ENCODE assay signal across 13 cellular contexts in genomic region chr1:225447001-225447615, GRCh38. TPM values are rescaled to one million over a fixed set of nuclear protein-coding genes. Genes with fewer than 3 reads are reported as not detected.
DNase-seq lines count a peak whose midpoint lies in the region; ATAC-seq and TF ChIP-seq lines count a peak whose summit lies in the region.
"Had no signal": no experiment of that assay in that cellular context is flagged by ENCODE, and none has a peak within 500 bp of the region (broad histone marks: within the 10 kb centered on the region; RNA-seq: fewer than 3 reads in every experiment).

No MANE protein-coding gene starts in this region.

- peak overlapping the region in 4 of 7 donors; percentile 21 to 82 (median 52) for H3K27ac Mint-ChIP-seq in CD4-positive, alpha-beta memory T cell

- TF ChIP-seq CTCF in VCaP (conservative IDR thresholded peaks at IDR 0.05), result no peak
- TF ChIP-seq CTCF in hepatocyte (IDR thresholded peaks at IDR 0.05; ENCODE audit: poor library complexity), result no peak
- TF ChIP-seq CTCF in GM10266 (IDR thresholded peaks at IDR 0.05; ENCODE audit: control insufficient read depth, insufficient read depth, low read depth, missing control alignments), result no peak

- H3K9me2 ChIP-seq in hepatocyte (replicated peaks; ENCODE audit: insufficient read depth), result no peaks in the 10 kb centered on the region

- no peaks in the 10 kb centered on the region for H3K9me3 ChIP-seq in CD4-positive, alpha-beta memory T cell (ENCODE audit: control insufficient read depth in 1 of 2, low read length in 2 of 2)
- H3K9me3 ChIP-seq in hepatocyte (ENCODE audit: low read depth), result no peaks in the 10 kb centered on the region
- H3K9me3 ChIP-seq in effector memory CD4-positive, alpha-beta T cell (ENCODE audit: control insufficient read depth, low read length), result no peaks in the 10 kb centered on the region

- H3K27ac ChIP-seq in CD4-positive, alpha-beta memory T cell (ENCODE audit: low read depth, low read length), result no peak overlapping the region
- H3K27ac ChIP-seq in VCaP (peak overlapping the region; percentile 71), hepatocyte (peak overlapping the region; percentile 72)
- no peak overlapping the region for H3K27ac ChIP-seq in effector memory CD4-positive, alpha-beta T cell (ENCODE audit: insufficient read depth, low read length, poor library complexity, severe bottlenecking)

- CTCF ChIA-PET in CD4-positive, alpha-beta memory T cell (lab: Charles Lee; ENCODE audit: partially characterized antibody), result interaction anchor here (1.1 to 4.6 kb wide), 3 partner anchors 19 to 27 kb away, joined by 3 to 43 read pairs (median 7); partner anchors contain the start of gene LBR

- H3K79me2 ChIP-seq in hepatocyte, result no peaks in the 10 kb centered on the region

- H3K9me3 Mint-ChIP-seq in CD4-positive, alpha-beta memory T cell, result no peaks in the 10 kb centered on the region
- H3K9me3 Mint-ChIP-seq: activated naive CD8-positive, alpha-beta T cell treated with anti-CD3 and anti-CD28 coated beads for 36 hours; neural crest cell had no signal

- no peaks in the 10 kb centered on the region for H3K27me3 Mint-ChIP-seq in CD4-positive, alpha-beta memory T cell
- H3K27me3 Mint-ChIP-seq: activated naive CD8-positive, alpha-beta T cell treated with anti-CD3 and anti-CD28 coated beads for 36 hours had no signal

- no peak overlapping the region for H3K4me3 Mint-ChIP-seq in CD4-positive, alpha-beta memory T cell
- H3K4me3 Mint-ChIP-seq: activated naive CD8-positive, alpha-beta T cell treated with anti-CD3 and anti-CD28 coated beads for 36 hours; neural crest cell had no signal

- H3K4me2 ChIP-seq in hepatocyte, result peak overlapping the region; percentile 43

- no peaks in the 10 kb centered on the region for H3K27me3 ChIP-seq in CD4-positive, alpha-beta memory T cell (ENCODE audit: insufficient read depth, low read length)
- H3K27me3 ChIP-seq in hepatocyte, result no peaks in the 10 kb centered on the region
- no peaks in the 10 kb centered on the region for H3K27me3 ChIP-seq in effector memory CD4-positive, alpha-beta T cell (replicated peaks; ENCODE audit: control insufficient read depth, insufficient read depth, low read length, poor library complexity, severe bottlenecking)

- H2AFZ ChIP-seq in hepatocyte, result no peak overlapping the region

- POLR2A ChIA-PET in CD4-positive, alpha-beta memory T cell (lab: Charles Lee; ENCODE audit: partially characterized antibody), result interaction anchor here (8.0 to 9.3 kb wide), 2 partner anchors 19 to 21 kb away, joined by 209 to 319 read pairs; partner anchors contain the start of gene LBR

- no peaks in the 10 kb centered on the region for H3K36me3 Mint-ChIP-seq in CD4-positive, alpha-beta memory T cell
- H3K36me3 Mint-ChIP-seq: activated naive CD8-positive, alpha-beta T cell treated with anti-CD3 and anti-CD28 coated beads for 36 hours had no signal

- peaks cover 32 to 60% (median 45%) of the 10 kb centered on the region in 4 donors for H3K4me1 Mint-ChIP-seq in CD4-positive, alpha-beta memory T cell

- no peak for DNase-seq in CD4-positive, alpha-beta memory T cell
- DNase-seq in hepatocyte (ENCODE audit: low spot score) (no peak), sciatic nerve (ENCODE audit: low spot score) (no peak), GM10266 (ENCODE audit: extremely low spot score) (no peak), retina (no peak), DMS79 (lab: John Stamatoyannopoulos, UW) (no peak)
- no peak for DNase-seq in effector memory CD4-positive, alpha-beta T cell
- DNase-seq: activated CD4-positive, alpha-beta T cell treated with anti-CD3 and anti-CD28 coated beads, Interleukin-2, amount 50 U/mL, for 4 hours; activated naive CD8-positive, alpha-beta T cell treated with anti-CD3 and anti-CD28 coated beads for 36 hours; NCI-H1105 treated with DMSO at 0.1 percent for 48 hours; NCI-H748 treated with DMSO at 0.1 percent for 48 hours had no signal

- no peaks in the 10 kb centered on the region for H4K20me1 ChIP-seq in hepatocyte (ENCODE audit: insufficient read depth, poor library complexity, severe bottlenecking)

- no peaks in the 10 kb centered on the region for H3K36me3 ChIP-seq in CD4-positive, alpha-beta memory T cell (ENCODE audit: insufficient read depth, low read length)
- no peaks in the 10 kb centered on the region for H3K36me3 ChIP-seq in hepatocyte (replicated peaks; ENCODE audit: insufficient read depth, low read depth)
- no peaks in the 10 kb centered on the region for H3K36me3 ChIP-seq in effector memory CD4-positive, alpha-beta T cell (ENCODE audit: control insufficient read depth, insufficient read depth, low read length)

- H3K4me3 ChIP-seq in CD4-positive, alpha-beta memory T cell (ENCODE audit: low read length in 2 of 2), result no peak overlapping the region
- no peak overlapping the region for H3K4me3 ChIP-seq in hepatocyte
- no peak overlapping the region for H3K4me3 ChIP-seq in effector memory CD4-positive, alpha-beta T cell (ENCODE audit: insufficient read depth, low read depth, low read length, poor library complexity, severe bottlenecking)

- peak; percentile 4 for ATAC-seq in sciatic nerve

- peaks cover 52% of the 10 kb centered on the region for H3K4me1 ChIP-seq in CD4-positive, alpha-beta memory T cell (ENCODE audit: insufficient read depth, low read length)
- H3K4me1 ChIP-seq in hepatocyte (ENCODE audit: insufficient read depth), result peaks cover 22% of the 10 kb centered on the region
- H3K4me1 ChIP-seq in effector memory CD4-positive, alpha-beta T cell (ENCODE audit: control insufficient read depth, insufficient read depth, low read length, poor library complexity, severe bottlenecking), result peaks cover 24% of the 10 kb centered on the region

- intact Hi-C loops in CD4-positive, alpha-beta memory T cell (cut with micrococcal nuclease), result no loop called here
- intact Hi-C loops in sciatic nerve (cut with DNase I), result no loop called here

- WGBS in hepatocyte (ENCODE audit: low lambda C conversion rate, missing lambda C conversion rate), result 63% methylated on average over 9 of the region's 9 CpGs

RNA-seq across cellular contexts. Expression of gene LBR, which starts 19.3 kb away (rescaled TPM):
- 100 to 1,000 TPM; 138 to 150 TPM for total RNA-seq in CD4-positive, alpha-beta memory T cell
- polyA plus RNA-seq in CD4-positive, alpha-beta memory T cell, result 100 to 1,000 TPM; 106 to 121 TPM
- total RNA-seq in hepatocyte (54.2 and 65.9 TPM in 2 replicates), sciatic nerve (48.8 TPM)
- 29.6 and 33.3 TPM in 2 replicates for polyA plus RNA-seq in hepatocyte

Comparison
In these comparisons a context has a peak if more than half of its experiments do, and no peak if none do; other contexts are left out.
1. H3K27ac ChIP-seq: peak in VCaP (single experiment) and hepatocyte (single experiment); none in CD4-positive, alpha-beta memory T cell (single experiment) and effector memory CD4-positive, alpha-beta T cell (single experiment).